24 cellular contexts compared by ENCODE assay signal in the genomic region with DNA sequence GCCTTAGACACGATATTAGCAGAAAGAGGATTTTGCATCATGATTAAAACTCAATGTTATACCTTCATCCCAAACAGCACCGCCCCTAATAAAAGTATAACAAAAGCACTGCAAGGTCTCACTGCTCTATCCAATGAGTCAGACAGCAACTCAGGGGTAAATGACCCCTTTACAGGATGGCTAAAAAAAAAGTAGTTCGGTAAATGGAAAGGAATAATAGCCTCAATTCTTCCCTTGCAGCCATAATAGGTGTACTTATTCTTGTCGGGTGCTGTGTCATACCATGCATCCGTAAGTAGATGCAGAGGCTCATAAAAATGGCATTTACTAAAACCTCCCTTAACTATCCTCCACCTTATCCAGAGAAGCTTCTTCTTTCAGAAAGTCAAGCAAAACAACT.
"Had no signal": no experiment of that assay in that cellular context is flagged by ENCODE, and none has a peak within 500 bp of the region (broad histone marks: within the 10 kb centered on the region; RNA-seq: fewer than 3 reads in every experiment).

No MANE protein-coding gene starts in this region.

- H3K27me3 ChIP-seq: brain microvascular endothelial cell, cardiac muscle cell had no signal

- H3K27ac ChIP-seq: brain microvascular endothelial cell, cardiac muscle cell, SK-N-MC had no signal

- DNase-seq: activated CD4-positive, alpha-beta T cell treated with anti-CD3 and anti-CD28 coated beads for 4 hours; activated CD8-positive, alpha-beta memory T cell treated with anti-CD3 and anti-CD28 coated beads, Interleukin-2, amount 50 U/mL, for 4 hours; activated CD8-positive, alpha-beta T cell treated with anti-CD3 and anti-CD28 coated beads for 36 hours; activated naive CD4-positive, alpha-beta T cell treated with Interleukin-2 at 50 U/mL for 16 hours; activated T-cell treated with anti-CD3 and anti-CD28 coated beads, Interleukin-2, amount 50 U/mL, for 72 hours; amygdala; brain microvascular endothelial cell; cerebellar nuclear complex; MM.1S; NCI-H1105; NCI-H1436; NCI-H1694 treated with DMSO at 0.1 percent for 48 hours; NCI-H2029 treated with DMSO at 0.1 percent for 48 hours; NCI-H345; NCI-H510A; NCI-H526 treated with DMSO at 0.1 percent for 48 hours; T-cell; T-helper 2 cell; T1000 had no signal

- H3K4me3 ChIP-seq: cardiac muscle cell, SK-N-MC had no signal

- H3K36me3 ChIP-seq: brain microvascular endothelial cell, cardiac muscle cell had no signal

- ATAC-seq: activated CD4-positive, CD25-positive, alpha-beta regulatory T cell treated with anti-CD3 and anti-CD28 coated beads, Interleukin-2, amount 50 U/mL, for 24 hours; activated CD8-positive, alpha-beta T cell treated with anti-CD3 and anti-CD28 coated beads for 36 hours; activated naive CD4-positive, alpha-beta T cell treated with anti-CD3 and anti-CD28 coated beads, Interleukin-2, amount 50 U/mL, for 72 hours; activated T-cell treated with anti-CD3 and anti-CD28 coated beads, Interleukin-2, amount 50 U/mL, for 72 hours; Right ventricle myocardium inferior; T-cell had no signal
